11 cellular contexts compared by ENCODE assay signal in the genomic region with DNA sequence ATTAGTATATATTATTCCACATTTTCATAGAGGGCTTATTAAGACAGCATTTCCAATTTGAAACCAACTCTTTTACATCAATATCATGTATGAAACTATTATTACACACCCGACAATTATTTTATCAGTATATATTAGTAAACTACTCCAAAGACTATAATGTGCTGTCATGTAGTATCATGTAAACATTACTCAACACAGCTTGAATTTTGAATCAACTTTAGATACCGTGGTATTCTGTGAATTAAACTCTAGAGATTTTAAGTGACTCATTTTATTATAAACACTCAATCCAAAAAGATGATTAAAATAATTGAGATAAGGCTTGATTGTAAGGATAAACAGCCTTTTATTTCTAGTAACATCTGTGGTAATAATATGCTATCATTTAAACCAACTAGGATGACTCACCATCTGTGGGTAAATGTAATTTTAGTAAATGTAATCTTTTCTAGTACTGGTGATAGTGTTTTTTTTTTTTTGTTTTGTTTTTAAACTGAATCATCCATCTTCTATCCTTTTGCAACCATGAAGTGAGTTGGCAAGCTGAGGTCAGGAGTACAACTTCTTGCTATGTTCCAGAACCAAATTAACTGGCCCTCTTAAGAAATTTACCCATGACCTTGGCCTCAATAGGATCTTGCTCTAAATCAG.
DNase-seq lines count a peak whose midpoint lies in the region; ATAC-seq, FAIRE-seq and TF ChIP-seq lines count a peak whose summit lies in the region.
"Had no signal": no experiment of that assay in that cellular context is flagged by ENCODE, and none has a peak within 500 bp of the region (broad histone marks: within the 10 kb centered on the region; RNA-seq: fewer than 3 reads in every experiment).

No MANE protein-coding gene starts in this region.

- POLR2A ChIA-PET in A549 (lab: Yijun Ruan, JAX) = no interaction called here

- H3K4me2 ChIP-seq in A549 = peak overlapping the region; percentile 27; the same call in 1 of the 3 replicates
- H3K4me2 ChIP-seq in mesendoderm (ENCODE audit: low read length) = no peak overlapping the region

- no peak for ATAC-seq in A549
- no peak for ATAC-seq in GM18517 (IDR thresholded peaks at IDR 0.05; ENCODE audit: unreplicated experiment)

- no peaks in the 10 kb centered on the region for H3K79me1 ChIP-seq in mesendoderm (ENCODE audit: low read length)

- no peak for TF ChIP-seq POLR2A in A549 (IDR thresholded peaks at IDR 0.05; ENCODE audit: low read length)
- TF ChIP-seq POLR2A in ovary (IDR thresholded peaks at IDR 0.05) = no peak

- no peak overlapping the region for H3K27ac ChIP-seq in A549
- no peak overlapping the region for H3K27ac ChIP-seq in mesendoderm (ENCODE audit: low read depth, low read length)
- H3K27ac ChIP-seq in ovary = no peak overlapping the region
- H3K27ac ChIP-seq: colonic mucosa, HL-60 had no signal

- no peak for TF ChIP-seq EP300 in A549 (IDR thresholded peaks at IDR 0.05)
- TF ChIP-seq EP300 in ovary (IDR thresholded peaks at IDR 0.05) = no peak

- no peak overlapping the region for H3K56ac ChIP-seq in mesendoderm (ENCODE audit: low read length)

- TF ChIP-seq RAD21 in A549 (conservative IDR thresholded peaks at IDR 0.05 in 1 of 2, IDR thresholded peaks at IDR 0.05 in 1 of 2) = no peak

- WGBS in A549 (ENCODE audit: missing lambda C conversion rate) = 53% methylated on average over 2 of the region's 2 CpGs
- 100% methylated on average over 1 of the region's 2 CpGs for WGBS in mesendoderm (ENCODE audit: extremely low coverage, insufficient coverage, low lambda C conversion rate)
- 34 to 68% (median 43%) methylated on average over 2 of the region's 2 CpGs for WGBS in ovary, 3 donors

- H4K8ac ChIP-seq in mesendoderm (ENCODE audit: low read depth, low read length) = no peak overlapping the region

- no peak overlapping the region for H3K4me3 ChIP-seq in A549
- H3K4me3 ChIP-seq in mesendoderm (ENCODE audit: low read length) = no peak overlapping the region
- H3K4me3 ChIP-seq in ovary = no peak overlapping the region
- H3K4me3 ChIP-seq: colonic mucosa had no signal

- no peak overlapping the region for H2BK15ac ChIP-seq in mesendoderm (replicated peaks; ENCODE audit: low read depth)

- no peak overlapping the region for H3K4ac ChIP-seq in mesendoderm (ENCODE audit: low read depth, low read length)

- H3K23ac ChIP-seq in mesendoderm (ENCODE audit: low read length) = no peak overlapping the region

- H2BK120ac ChIP-seq in mesendoderm (ENCODE audit: low read depth, low read length) = no peak overlapping the region

- TF ChIP-seq CTCF in A549 (IDR thresholded peaks at IDR 0.05) (no peak), ovary (IDR thresholded peaks at IDR 0.05) (no peak)

- FAIRE-seq in A549 (lab: Jason Lieb, UNC) = no peak

- H3K36me3 ChIP-seq in mesendoderm (ENCODE audit: control insufficient read depth, insufficient read depth, low read length) (no peaks in the 10 kb centered on the region), ovary (no peaks in the 10 kb centered on the region)
- H3K36me3 ChIP-seq: colonic mucosa had no signal

- H2BK5ac ChIP-seq in mesendoderm (ENCODE audit: low read length) = no peak overlapping the region

- H3K18ac ChIP-seq in mesendoderm (ENCODE audit: low read length) = no peak overlapping the region

- H2AK5ac ChIP-seq in mesendoderm (ENCODE audit: low read length) = no peak overlapping the region

- no peaks in the 10 kb centered on the region for H3K79me2 ChIP-seq in mesendoderm (ENCODE audit: control insufficient read depth, insufficient read depth, low read length)

- DNase-seq in A549 (ENCODE audit: low read depth in 1 of 2, low spot score in 1 of 2) (peak in 1 of 2 experiments; percentile 4), H4 (ENCODE audit: low spot score) (peak; percentile 58), T1000 (lab: John Stamatoyannopoulos, UW) (peak; percentile 3), foreskin melanocyte (peak; percentile 21), mesendoderm (no peak), RKO (ENCODE audit: low spot score) (no peak), ovary (no peak)
- DNase-seq: CD4-positive, alpha-beta T cell; colonic mucosa had no signal

- no peak overlapping the region for H3K9ac ChIP-seq in mesendoderm (ENCODE audit: low read length)

- H3K27me3 ChIP-seq in mesendoderm (ENCODE audit: insufficient read depth, low read length, poor library complexity) (no peaks in the 10 kb centered on the region), ovary (no peaks in the 10 kb centered on the region)
- H3K27me3 ChIP-seq: colonic mucosa had no signal

- H3K9me3 ChIP-seq in A549 = no peaks in the 10 kb centered on the region
- no peaks in the 10 kb centered on the region for H3K9me3 ChIP-seq in ovary
- H3K9me3 ChIP-seq: colonic mucosa had no signal

- intact Hi-C loops in ovary (cut with DNase I) = no loop called here

- no peak overlapping the region for H4K5ac ChIP-seq in mesendoderm (ENCODE audit: low read length)

- peaks cover 17% of the 10 kb centered on the region; the same call in 2 of the 3 replicates for H3K4me1 ChIP-seq in A549
- no peaks in the 10 kb centered on the region for H3K4me1 ChIP-seq in mesendoderm (ENCODE audit: control insufficient read depth, low read depth, low read length)
- peaks cover 1% of the 10 kb centered on the region for H3K4me1 ChIP-seq in ovary (ENCODE audit: insufficient read depth)
- H3K4me1 ChIP-seq: colonic mucosa had no signal

- CTCF ChIA-PET in A549 (lab: Yijun Ruan, JAX) = no interaction called here

TF ChIP-seq in A549, 52 proteins besides CTCF, POLR2A, EP300 and RAD21:
- TF ChIP-seq FOSL2 (IDR thresholded peaks at IDR 0.05) (no peak), FOSL2 (CRISPR knock-in tag; IDR thresholded peaks at IDR 0.05) (peak; percentile 66), SREBF2 (IDR thresholded peaks at IDR 0.05) (no peak)

Comparison
In these comparisons a context has a peak if more than half of its experiments do, and no peak if none do; other contexts are left out.
1. DNase-seq: peak in H4 (single experiment), T1000 (single experiment) and foreskin melanocyte (single experiment); none in mesendoderm (single experiment), RKO (single experiment) and ovary (0 of 5).